In genomic region chr6:138970856-138971425, GRCh38 we compare ENCODE assay signal across 9 cellular contexts. TPM values are rescaled to one million over a fixed set of nuclear protein-coding genes. Genes with fewer than 3 reads are reported as not detected.
A peak's percentile ranks its signal among the peaks of the same experiment; 100 is the strongest.
DNase-seq lines count a peak whose midpoint lies in the region; ATAC-seq, FAIRE-seq and TF ChIP-seq lines count a peak whose summit lies in the region.
"Had no signal": no experiment of that assay in that cellular context is flagged by ENCODE, and none has a peak within 500 bp of the region (broad histone marks: within the 10 kb centered on the region; RNA-seq: fewer than 3 reads in every experiment).

No MANE protein-coding gene starts in this region.

- no peak overlapping the region for H2AFZ ChIP-seq in endothelial cell of umbilical vein (ENCODE audit: low read depth, low read length)

- H3K4me2 ChIP-seq in endothelial cell of umbilical vein (ENCODE audit: insufficient read depth, low read length), result peak overlapping the region; percentile 75
- H3K4me2 ChIP-seq: KMS-11 had no signal

- TF ChIP-seq POLR2A in endothelial cell of umbilical vein (IDR thresholded peaks at IDR 0.05; ENCODE audit: low read depth, low read length), result no peak

- peak overlapping the region; percentile 91 for H3K27ac ChIP-seq in endothelial cell of umbilical vein (ENCODE audit: insufficient read depth, low read depth, low read length)
- H3K27ac ChIP-seq: KMS-11 had no signal

- H3K36me3 Mint-ChIP-seq in osteocyte (ENCODE audit: unreplicated experiment), result no peaks in the 10 kb centered on the region

- DNase-seq in MG63 (peak; percentile 79), endothelial cell of umbilical vein (ENCODE audit: low read depth, low spot score) (peak; percentile 85), osteocyte (ENCODE audit: extremely low spot score, unreplicated experiment) (no peak), GM13977 (ENCODE audit: low spot score) (no peak), NCI-H2227 treated with DMSO at 0.1 percent for 48 hours (lab: John Stamatoyannopoulos, UW) (no peak)

- no peaks in the 10 kb centered on the region for H4K20me1 ChIP-seq in endothelial cell of umbilical vein (replicated peaks; ENCODE audit: control insufficient read depth, extremely low read depth, insufficient read depth, low read length)

- TSS peak; percentile 46 for BruUV-seq in endothelial cell of umbilical vein (replicated peaks; lab: Mats Ljungman, UMichigan)

- H3K9me3 ChIP-seq in MG63, result no peaks in the 10 kb centered on the region
- no peaks in the 10 kb centered on the region for H3K9me3 ChIP-seq in endothelial cell of umbilical vein (replicated peaks; ENCODE audit: control insufficient read depth, insufficient read depth, low read length)

- H3K4me3 ChIP-seq in MG63, result no peak overlapping the region
- peak overlapping the region in 1 of 3 experiments; percentile 27 for H3K4me3 ChIP-seq in endothelial cell of umbilical vein (replicated peaks in 1 of 3; ENCODE audit: insufficient read depth in 1 of 3, low read depth in 1 of 3, low read length in 3 of 3)

- H3K4me1 ChIP-seq in endothelial cell of umbilical vein (ENCODE audit: control insufficient read depth, extremely low read depth, insufficient read depth, low read length), result peaks cover 48% of the 10 kb centered on the region

- no peaks in the 10 kb centered on the region for H3K27me3 Mint-ChIP-seq in osteocyte (ENCODE audit: unreplicated experiment)

- ATAC-seq in GM18511 (IDR thresholded peaks at IDR 0.05; ENCODE audit: unreplicated experiment), result peak; percentile 75
- ATAC-seq in HG03159 (IDR thresholded peaks at IDR 0.05; ENCODE audit: unreplicated experiment), result no peak
- no peak for ATAC-seq in GM18909 (IDR thresholded peaks at IDR 0.05; ENCODE audit: poor library complexity, unreplicated experiment)

- H3K4me1 Mint-ChIP-seq in osteocyte (ENCODE audit: unreplicated experiment), result peaks cover 47% of the 10 kb centered on the region

- H3K36me3 ChIP-seq in MG63 (no peaks in the 10 kb centered on the region), endothelial cell of umbilical vein (ENCODE audit: control insufficient read depth in 2 of 2, extremely low read depth in 1 of 2, insufficient read depth in 2 of 2, low read length in 2 of 2) (no peaks in the 10 kb centered on the region)

- POLR2A ChIA-PET in endothelial cell of umbilical vein (lab: Charles Lee), result interaction anchor here (1.2 to 1.8 kb wide), 2 partner anchors 16 to 58 kb away, joined by 3 to 5 read pairs; partner anchors contain the start of gene ABRACL

- H3K4me3 Mint-ChIP-seq in osteocyte (ENCODE audit: unreplicated experiment), result no peak overlapping the region

- H3K27me3 ChIP-seq in MG63 (no peaks in the 10 kb centered on the region), endothelial cell of umbilical vein (ENCODE audit: control insufficient read depth in 2 of 2, insufficient read depth in 2 of 2, low read length in 2 of 2) (no peaks in the 10 kb centered on the region)

- dilution Hi-C loops in endothelial cell of umbilical vein (cut with MboI; ENCODE audit: extremely low pct_ligation_motif_present, low sequenced_read_pairs), result no loop called here

- peak overlapping the region; percentile 63 for H3K9ac ChIP-seq in endothelial cell of umbilical vein (replicated peaks; ENCODE audit: extremely low read depth, insufficient read depth, low read length)
- H3K9ac ChIP-seq: KMS-11 had no signal

- peak; percentile 80 for FAIRE-seq in endothelial cell of umbilical vein (lab: Jason Lieb, UNC)

- CTCF ChIA-PET in endothelial cell of umbilical vein (lab: Charles Lee), result interaction anchor here (0.7 to 2.9 kb wide), 9 partner anchors 10 to 30 kb away, joined by 3 to 12 read pairs (median 4); partner anchors contain the start of gene REPS1

- intact Hi-C loops in endothelial cell of umbilical vein (cut with micrococcal nuclease), result loop anchor here (1.0 to 5.0 kb wide), 2 partner anchors 17 to 379 kb away; partner anchors contain the start of gene REPS1

- in situ Hi-C loops in GM13977 (cut with MboI; ENCODE audit: low pct_unique_long_range_greater_than_20kb, low sequenced_read_pairs, unreplicated experiment), result no loop called here

- peaks cover 81% of the 10 kb centered on the region for H3K79me2 ChIP-seq in endothelial cell of umbilical vein (ENCODE audit: control insufficient read depth, insufficient read depth, low read length)

- H3K9me1 ChIP-seq in endothelial cell of umbilical vein (replicated peaks; ENCODE audit: control insufficient read depth, extremely low read depth, insufficient read depth, low read length), result no peaks in the 10 kb centered on the region

- no peak for TF ChIP-seq CTCF in endothelial cell of umbilical vein (IDR thresholded peaks at IDR 0.05; ENCODE audit: extremely low read depth in 1 of 2, insufficient read depth in 1 of 2, low read depth in 1 of 2, low read length in 2 of 2)
- TF ChIP-seq CTCF in osteocyte (IDR thresholded peaks at IDR 0.05), result no peak
- TF ChIP-seq CTCF in GM13977 (IDR thresholded peaks at IDR 0.05; ENCODE audit: extremely low read depth, insufficient read depth, missing control alignments), result no peak

- H3K27ac Mint-ChIP-seq in osteocyte (ENCODE audit: unreplicated experiment), result peak overlapping the region; percentile 65

- H3K9me3 Mint-ChIP-seq in osteocyte (ENCODE audit: unreplicated experiment), result no peaks in the 10 kb centered on the region

TF ChIP-seq in endothelial cell of umbilical vein, 7 proteins besides CTCF, POLR2A, EP300 and RAD21:
- TF ChIP-seq FOS (IDR thresholded peaks at IDR 0.05; ENCODE audit: borderline replicate concordance, insufficient read depth, low read length) (peak; percentile 93), MAX (IDR thresholded peaks at IDR 0.05; ENCODE audit: insufficient read depth, insufficient read length) (no peak), JUN (IDR thresholded peaks at IDR 0.05; ENCODE audit: borderline replicate concordance, insufficient read depth, insufficient read length, low read depth) (peak; percentile 62), GATA2 (IDR thresholded peaks at IDR 0.05; ENCODE audit: insufficient read depth, insufficient read length, low read depth, low read length) (peak; percentile 23), EZH2 (IDR thresholded peaks at IDR 0.05; ENCODE audit: borderline replicate concordance, low read depth, low read length, severe bottlenecking) (no peak), POLR2AphosphoS5 (IDR thresholded peaks at IDR 0.05; ENCODE audit: insufficient read depth, low read depth, low read length) (peak; percentile 46)

RNA-seq across cellular contexts. Expression of gene REPS1, which starts 17.1 kb away (rescaled TPM):
- 17.2 and 19.9 TPM in 2 replicates for total RNA-seq in MG63 (2014; rRNA removed; shearing (Covaris generic); ENCODE audit: low replicate concordance)
- total RNA-seq in endothelial cell of umbilical vein (26.3 and 35.0 TPM in 2 replicates), osteocyte (32.2 and 38.0 TPM in 2 replicates)
- polyA plus RNA-seq in endothelial cell of umbilical vein, result 20.6 TPM in 2 replicates
- polyA plus RNA-seq in endothelial cell of umbilical vein (2011; cell fraction: cytosol; rRNA removed), result 22.4 and 25.0 TPM in 2 replicates
- 42.7 and 49.2 TPM in 2 replicates for polyA plus RNA-seq in endothelial cell of umbilical vein (2011; cell fraction: nucleus; rRNA removed)
- 19.1 and 26.8 TPM in 2 replicates for polyA plus RNA-seq in endothelial cell of umbilical vein (2012)
- polyA minus RNA-seq in endothelial cell of umbilical vein, result 26.2 and 33.7 TPM in 2 replicates
- polyA minus RNA-seq in endothelial cell of umbilical vein (2011; cell fraction: cytosol; rRNA and poly(A)+ RNA removed), result 12.3 TPM
- 41.6 and 51.2 TPM in 2 replicates for polyA minus RNA-seq in endothelial cell of umbilical vein (2011; cell fraction: nucleus; rRNA and poly(A)+ RNA removed)

RNA-seq across cellular contexts. Expression of gene ABRACL, which starts 57.6 kb away (rescaled TPM):
- 25.9 and 38.0 TPM in 2 replicates for total RNA-seq in MG63 (2014; rRNA removed; shearing (Covaris generic); ENCODE audit: low replicate concordance)
- total RNA-seq in endothelial cell of umbilical vein (87.4 and 104 TPM in 2 replicates), osteocyte (16.9 and 23.0 TPM in 2 replicates)
- 36.0 and 54.4 TPM in 2 replicates for polyA plus RNA-seq in endothelial cell of umbilical vein
- 78.8 and 101 TPM in 2 replicates for polyA plus RNA-seq in endothelial cell of umbilical vein (2011; cell fraction: cytosol; rRNA removed)
- polyA plus RNA-seq in endothelial cell of umbilical vein (2011; cell fraction: nucleus; rRNA removed), result 32.1 and 33.7 TPM in 2 replicates
- polyA plus RNA-seq in endothelial cell of umbilical vein (2012), result 78.2 and 144 TPM in 2 replicates
- 15.5 and 18.3 TPM in 2 replicates for polyA minus RNA-seq in endothelial cell of umbilical vein
- polyA minus RNA-seq in endothelial cell of umbilical vein (2011; cell fraction: cytosol; rRNA and poly(A)+ RNA removed), result 3.7 TPM
- 6.3 and 9.8 TPM in 2 replicates for polyA minus RNA-seq in endothelial cell of umbilical vein (2011; cell fraction: nucleus; rRNA and poly(A)+ RNA removed)

Comparison
In these comparisons a context has a peak if more than half of its experiments do, and no peak if none do; other contexts are left out.
1. DNase-seq: peak in MG63 (single experiment) and endothelial cell of umbilical vein (single experiment); none in osteocyte (single experiment), GM13977 (single experiment) and NCI-H2227 treated with DMSO at 0.1 percent for 48 hours (single experiment).